ENCODE assay signal across 39 cellular contexts in the genomic region with DNA sequence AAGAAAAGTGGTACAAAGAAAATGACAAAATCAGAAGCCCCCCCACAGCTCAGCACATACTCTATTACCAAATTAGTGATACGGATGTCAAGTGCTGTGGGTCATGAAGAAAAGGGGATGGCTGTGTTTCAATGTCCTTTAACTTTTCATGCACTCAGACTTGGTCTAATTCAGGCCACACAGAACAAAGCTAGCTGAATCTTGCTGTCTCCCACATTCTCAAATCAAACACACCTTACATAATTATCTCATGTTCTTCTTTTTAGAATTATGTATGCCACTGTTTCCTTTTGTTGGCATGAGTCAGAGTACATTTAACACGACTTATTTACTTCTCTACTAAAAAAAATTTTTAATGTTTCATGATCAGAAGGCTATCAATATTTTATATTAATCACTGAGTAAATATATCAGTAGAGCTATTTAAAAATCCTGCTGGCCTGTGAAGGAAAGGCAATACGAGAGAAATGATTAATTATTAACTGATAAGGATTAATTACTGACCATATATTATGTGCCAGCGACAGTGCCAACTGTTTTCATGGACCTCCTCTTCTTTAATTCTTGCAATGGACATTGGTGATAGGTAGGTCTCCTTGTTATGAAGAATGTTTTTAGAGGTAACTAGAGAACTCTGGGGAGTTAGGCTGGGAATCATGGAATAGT.
"Had no signal": no experiment of that assay in that cellular context is flagged by ENCODE, and none has a peak within 500 bp of the region (broad histone marks: within the 10 kb centered on the region; RNA-seq: fewer than 3 reads in every experiment).

No MANE protein-coding gene starts in this region.

- H3K4me3 Mint-ChIP-seq: activated B cell treated with CpG ODN at 0.5 μM for 24 hours; activated CD4-positive, alpha-beta memory T cell treated with anti-CD3 and anti-CD28 coated beads for 36 hours; activated CD4-positive, alpha-beta T cell treated with anti-CD3 and anti-CD28 coated beads, Interleukin-2, amount 10 ng/mL, durations not matched to agents 24 days and 14 days; activated CD8-positive, alpha-beta T cell treated with anti-CD3 and anti-CD28 coated beads for 36 hours; activated naive CD4-positive, alpha-beta T cell treated with anti-CD3 and anti-CD28 coated beads for 36 hours; activated naive CD8-positive, alpha-beta T cell treated with anti-CD3 and anti-CD28 coated beads for 36 hours; activated T-cell treated with anti-CD3 and anti-CD28 coated beads, Interleukin-2, amount 50 U/mL, for 4 hours; activated T-cell treated with anti-CD3 and anti-CD28 coated beads, Interleukin-2, amount 50 U/mL, for 72 hours; activated T-helper 1 cell treated with anti-CD3 and anti-CD28 coated beads, Interleukin-12 subunit alpha, Interleukin-12 subunit beta, Interleukin-2, Interleukin-4 antibody, amounts not matched to agents 30 ng/mL and 10 ng/mL and 1 ng/mL, durations not matched to agents 14 hours and 24 hours and 36 hours; activated T-helper 17 cell treated with anti-CD3 and anti-CD28 coated beads, Interleukin-2, amount 50 U/mL, for 72 hours; brain; central memory CD8-positive, alpha-beta T cell; T-helper 1 cell treated with Interleukin-12 subunit alpha and Interleukin-12 subunit beta and Interleukin-4 antibody, amounts not matched to agents 30 μg/mL and 1 μg/mL, for 36 hours; T-helper 2 cell treated with Interferon-gamma antibody and Interleukin-4, amounts not matched to agents 5 μg/mL and 100 μg/mL, for 36 hours had no signal

- H3K4me1 ChIP-seq: adrenal gland had no signal

- H3K27ac ChIP-seq: adrenal gland, cardiac muscle cell, VCaP had no signal

- DNase-seq: activated B cell treated with CpG ODN at 0.5 μM for 24 hours; activated CD4-positive, alpha-beta memory T cell treated with anti-CD3 and anti-CD28 coated beads for 36 hours; activated CD4-positive, alpha-beta T cell treated with anti-CD3 and anti-CD28 coated beads for 4 hours; activated CD4-positive, alpha-beta T cell treated with anti-CD3 and anti-CD28 coated beads, Interleukin-2, amount 10 ng/mL, durations not matched to agents 24 days and 14 days; activated CD4-positive, alpha-beta T cell treated with anti-CD3 and anti-CD28 coated beads, Interleukin-2, amount 50 U/mL, for 1 hour; activated CD4-positive, alpha-beta T cell treated with anti-CD3 and anti-CD28 coated beads, Interleukin-2, amount 50 U/mL, for 4 hours; activated CD4-positive, CD25-positive, alpha-beta regulatory T cell treated with anti-CD3 and anti-CD28 coated beads, Interleukin-2, amount 50 U/mL, for 72 hours; activated CD8-positive, alpha-beta memory T cell treated with anti-CD3 and anti-CD28 coated beads, Interleukin-2, amount 50 U/mL, for 4 hours; activated CD8-positive, alpha-beta T cell treated with anti-CD3 and anti-CD28 coated beads for 36 hours; activated effector memory CD4-positive, alpha-beta T cell treated with anti-CD3 and anti-CD28 coated beads, Interleukin-2, amount 50 U/mL, for 16 hours; activated gamma-delta T cell treated with Interleukin-2 at 50 U/mL for 16 hours; activated naive CD4-positive, alpha-beta T cell; activated naive CD4-positive, alpha-beta T cell treated with anti-CD3 and anti-CD28 coated beads for 36 hours; activated naive CD4-positive, alpha-beta T cell treated with anti-CD3 and anti-CD28 coated beads, Interleukin-2, amount 50 U/mL, for 16 hours; activated naive CD8-positive, alpha-beta T cell treated with anti-CD3 and anti-CD28 coated beads for 36 hours; activated T-cell treated with anti-CD3 and anti-CD28 coated beads for 4 hours; activated T-cell treated with anti-CD3 and anti-CD28 coated beads, Interleukin-2, amount 50 U/mL, for 1 hour; activated T-cell treated with anti-CD3 and anti-CD28 coated beads, Interleukin-2, amount 50 U/mL, for 4 hours; activated T-cell treated with anti-CD3 and anti-CD28 coated beads, Interleukin-2, amount 50 U/mL, for 72 hours; amniotic stem cell; aorta; caudate nucleus; cerebellar nuclear complex; T-helper 1 cell; T-helper 2 cell; T-helper 9 cell had no signal

- FAIRE-seq: astrocyte, bronchial epithelial cell, TTC549 had no signal

- H3K27ac Mint-ChIP-seq: activated B cell treated with CpG ODN at 0.5 μM for 24 hours; activated CD4-positive, alpha-beta memory T cell treated with anti-CD3 and anti-CD28 coated beads for 36 hours; activated CD4-positive, alpha-beta T cell treated with anti-CD3 and anti-CD28 coated beads, Interleukin-2, amount 10 ng/mL, durations not matched to agents 24 days and 14 days; activated CD8-positive, alpha-beta T cell treated with anti-CD3 and anti-CD28 coated beads for 36 hours; activated naive CD4-positive, alpha-beta T cell treated with anti-CD3 and anti-CD28 coated beads for 36 hours; activated naive CD4-positive, alpha-beta T cell treated with anti-CD3 and anti-CD28 coated beads, Interleukin-2, amount 50 U/mL, for 72 hours; activated naive CD8-positive, alpha-beta T cell treated with anti-CD3 and anti-CD28 coated beads for 36 hours; activated T-cell treated with anti-CD3 and anti-CD28 coated beads, Interleukin-2, amount 50 U/mL, for 72 hours; activated T-helper 1 cell treated with anti-CD3 and anti-CD28 coated beads, Interleukin-12 subunit alpha, Interleukin-12 subunit beta, Interleukin-2, Interleukin-4 antibody, amounts not matched to agents 30 ng/mL and 10 ng/mL and 1 ng/mL, durations not matched to agents 14 hours and 24 hours and 36 hours; activated T-helper 17 cell treated with anti-CD3 and anti-CD28 coated beads, Interleukin-2, amount 50 U/mL, for 72 hours; brain; T-helper 1 cell treated with Interleukin-12 subunit alpha and Interleukin-12 subunit beta and Interleukin-4 antibody, amounts not matched to agents 30 μg/mL and 1 μg/mL, for 36 hours; T-helper 2 cell treated with Interferon-gamma antibody and Interleukin-4, amounts not matched to agents 5 μg/mL and 100 μg/mL, for 36 hours had no signal

- H3K4me1 Mint-ChIP-seq: activated B cell treated with CpG ODN at 0.5 μM for 24 hours; activated CD4-positive, alpha-beta T cell treated with anti-CD3 and anti-CD28 coated beads, Interleukin-2, amount 10 ng/mL, durations not matched to agents 24 days and 14 days; activated naive CD8-positive, alpha-beta T cell treated with anti-CD3 and anti-CD28 coated beads for 36 hours; activated T-helper 17 cell treated with anti-CD3 and anti-CD28 coated beads, Interleukin-2, amount 50 U/mL, for 72 hours; brain; central memory CD8-positive, alpha-beta T cell had no signal

- H3K27me3 ChIP-seq: adrenal gland, cardiac muscle cell had no signal

- H3K36me3 ChIP-seq: adrenal gland, cardiac muscle cell had no signal

- H3K4me3 ChIP-seq: adrenal gland, cardiac muscle cell had no signal

- H3K9me3 Mint-ChIP-seq: activated B cell treated with CpG ODN at 0.5 μM for 24 hours; activated CD4-positive, alpha-beta memory T cell treated with anti-CD3 and anti-CD28 coated beads for 36 hours; activated CD4-positive, alpha-beta T cell treated with anti-CD3 and anti-CD28 coated beads, Interleukin-2, amount 10 ng/mL, durations not matched to agents 24 days and 14 days; activated CD8-positive, alpha-beta T cell treated with anti-CD3 and anti-CD28 coated beads for 36 hours; activated naive CD8-positive, alpha-beta T cell treated with anti-CD3 and anti-CD28 coated beads for 36 hours; activated T-cell treated with anti-CD3 and anti-CD28 coated beads, Interleukin-2, amount 50 U/mL, for 4 hours; activated T-helper 1 cell treated with anti-CD3 and anti-CD28 coated beads, Interleukin-12 subunit alpha, Interleukin-12 subunit beta, Interleukin-2, Interleukin-4 antibody, amounts not matched to agents 30 ng/mL and 10 ng/mL and 1 ng/mL, durations not matched to agents 14 hours and 24 hours and 36 hours; activated T-helper 17 cell treated with anti-CD3 and anti-CD28 coated beads, Interleukin-2, amount 50 U/mL, for 72 hours; central memory CD8-positive, alpha-beta T cell; T-helper 1 cell treated with Interleukin-12 subunit alpha and Interleukin-12 subunit beta and Interleukin-4 antibody, amounts not matched to agents 30 μg/mL and 1 μg/mL, for 36 hours; T-helper 2 cell treated with Interferon-gamma antibody and Interleukin-4, amounts not matched to agents 5 μg/mL and 100 μg/mL, for 36 hours had no signal

- H3K9me3 ChIP-seq: adrenal gland had no signal

- H3K27me3 Mint-ChIP-seq: activated B cell treated with CpG ODN at 0.5 μM for 24 hours; activated CD4-positive, alpha-beta memory T cell treated with anti-CD3 and anti-CD28 coated beads for 36 hours; activated CD4-positive, alpha-beta T cell treated with anti-CD3 and anti-CD28 coated beads, Interleukin-2, amount 10 ng/mL, durations not matched to agents 24 days and 14 days; activated CD8-positive, alpha-beta T cell treated with anti-CD3 and anti-CD28 coated beads for 36 hours; activated naive CD8-positive, alpha-beta T cell treated with anti-CD3 and anti-CD28 coated beads for 36 hours; activated T-helper 17 cell treated with anti-CD3 and anti-CD28 coated beads, Interleukin-2, amount 50 U/mL, for 72 hours; brain; central memory CD8-positive, alpha-beta T cell had no signal

- H3K36me3 Mint-ChIP-seq: activated CD4-positive, alpha-beta memory T cell treated with anti-CD3 and anti-CD28 coated beads for 36 hours; activated naive CD4-positive, alpha-beta T cell treated with anti-CD3 and anti-CD28 coated beads, Interleukin-2, amount 50 U/mL, for 72 hours; activated naive CD8-positive, alpha-beta T cell treated with anti-CD3 and anti-CD28 coated beads for 36 hours had no signal

- ATAC-seq: activated CD8-positive, alpha-beta T cell treated with anti-CD3 and anti-CD28 coated beads for 36 hours; activated naive CD4-positive, alpha-beta T cell treated with anti-CD3 and anti-CD28 coated beads, Interleukin-2, amount 50 U/mL, for 72 hours; activated T-cell treated with anti-CD3 and anti-CD28 coated beads, Interleukin-2, amount 50 U/mL, for 4 hours; activated T-cell treated with anti-CD3 and anti-CD28 coated beads, Interleukin-2, amount 50 U/mL, for 72 hours; activated T-helper 17 cell treated with anti-CD3 and anti-CD28 coated beads, Interleukin-2, amount 50 U/mL, for 72 hours had no signal
